In the genomic region with DNA sequence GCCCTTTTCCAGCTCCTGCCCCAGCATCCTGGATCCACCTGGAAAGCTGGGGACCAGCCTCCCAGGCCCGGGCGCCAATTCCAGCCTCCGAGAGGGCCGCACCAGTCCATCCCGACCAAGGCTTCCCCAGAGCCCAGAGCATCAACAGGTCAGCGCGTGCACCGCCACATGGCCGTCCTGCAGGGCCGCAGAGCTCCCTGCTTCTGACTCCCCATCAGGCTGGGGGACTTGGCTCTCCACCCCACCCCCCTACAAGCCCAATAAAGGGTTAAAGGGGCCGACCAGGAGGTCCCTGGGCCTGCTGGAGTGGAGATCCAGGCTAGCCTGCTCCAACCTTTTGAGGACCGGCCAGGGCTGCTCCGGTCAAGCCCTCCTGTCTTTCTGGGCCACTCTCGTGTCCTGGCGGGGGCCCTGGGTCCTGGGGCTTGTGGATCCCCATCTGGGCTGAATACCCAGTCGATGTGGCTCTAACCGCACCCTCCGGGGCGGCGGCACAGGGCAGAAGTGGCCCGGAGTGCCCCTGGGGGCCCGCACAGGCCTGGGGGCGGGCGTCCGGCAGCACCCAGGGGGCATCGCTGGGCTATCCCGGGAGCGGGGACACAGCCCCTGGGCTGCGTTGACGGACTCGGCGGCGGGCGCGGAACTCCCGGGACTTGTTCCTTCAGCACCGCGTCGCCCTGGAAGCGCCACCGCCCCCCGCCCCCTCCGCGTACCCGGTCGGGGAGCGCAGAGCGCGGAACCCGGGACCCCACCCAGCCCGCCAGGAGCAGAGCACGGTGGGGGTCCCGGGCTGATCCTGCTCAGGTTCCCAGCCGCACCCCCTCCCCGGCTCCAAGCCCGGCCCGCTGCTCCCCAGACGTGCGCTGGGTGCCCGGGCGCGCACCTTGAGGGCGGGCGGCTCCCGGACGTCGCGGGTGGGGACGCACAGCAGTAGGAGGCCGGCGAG, we compare ENCODE assay signal across 1 cellular context.
TF ChIP-seq lines count a peak whose summit lies in the region.

No MANE protein-coding gene starts in this region.

TF ChIP-seq in GM23338, 12 proteins besides CTCF, POLR2A, EP300 and RAD21:
- TF ChIP-seq EZH2 (IDR thresholded peaks at IDR 0.05; ENCODE audit: low read depth, unreplicated experiment), result peak; percentile 22
- TF ChIP-seq, protein P1, sequence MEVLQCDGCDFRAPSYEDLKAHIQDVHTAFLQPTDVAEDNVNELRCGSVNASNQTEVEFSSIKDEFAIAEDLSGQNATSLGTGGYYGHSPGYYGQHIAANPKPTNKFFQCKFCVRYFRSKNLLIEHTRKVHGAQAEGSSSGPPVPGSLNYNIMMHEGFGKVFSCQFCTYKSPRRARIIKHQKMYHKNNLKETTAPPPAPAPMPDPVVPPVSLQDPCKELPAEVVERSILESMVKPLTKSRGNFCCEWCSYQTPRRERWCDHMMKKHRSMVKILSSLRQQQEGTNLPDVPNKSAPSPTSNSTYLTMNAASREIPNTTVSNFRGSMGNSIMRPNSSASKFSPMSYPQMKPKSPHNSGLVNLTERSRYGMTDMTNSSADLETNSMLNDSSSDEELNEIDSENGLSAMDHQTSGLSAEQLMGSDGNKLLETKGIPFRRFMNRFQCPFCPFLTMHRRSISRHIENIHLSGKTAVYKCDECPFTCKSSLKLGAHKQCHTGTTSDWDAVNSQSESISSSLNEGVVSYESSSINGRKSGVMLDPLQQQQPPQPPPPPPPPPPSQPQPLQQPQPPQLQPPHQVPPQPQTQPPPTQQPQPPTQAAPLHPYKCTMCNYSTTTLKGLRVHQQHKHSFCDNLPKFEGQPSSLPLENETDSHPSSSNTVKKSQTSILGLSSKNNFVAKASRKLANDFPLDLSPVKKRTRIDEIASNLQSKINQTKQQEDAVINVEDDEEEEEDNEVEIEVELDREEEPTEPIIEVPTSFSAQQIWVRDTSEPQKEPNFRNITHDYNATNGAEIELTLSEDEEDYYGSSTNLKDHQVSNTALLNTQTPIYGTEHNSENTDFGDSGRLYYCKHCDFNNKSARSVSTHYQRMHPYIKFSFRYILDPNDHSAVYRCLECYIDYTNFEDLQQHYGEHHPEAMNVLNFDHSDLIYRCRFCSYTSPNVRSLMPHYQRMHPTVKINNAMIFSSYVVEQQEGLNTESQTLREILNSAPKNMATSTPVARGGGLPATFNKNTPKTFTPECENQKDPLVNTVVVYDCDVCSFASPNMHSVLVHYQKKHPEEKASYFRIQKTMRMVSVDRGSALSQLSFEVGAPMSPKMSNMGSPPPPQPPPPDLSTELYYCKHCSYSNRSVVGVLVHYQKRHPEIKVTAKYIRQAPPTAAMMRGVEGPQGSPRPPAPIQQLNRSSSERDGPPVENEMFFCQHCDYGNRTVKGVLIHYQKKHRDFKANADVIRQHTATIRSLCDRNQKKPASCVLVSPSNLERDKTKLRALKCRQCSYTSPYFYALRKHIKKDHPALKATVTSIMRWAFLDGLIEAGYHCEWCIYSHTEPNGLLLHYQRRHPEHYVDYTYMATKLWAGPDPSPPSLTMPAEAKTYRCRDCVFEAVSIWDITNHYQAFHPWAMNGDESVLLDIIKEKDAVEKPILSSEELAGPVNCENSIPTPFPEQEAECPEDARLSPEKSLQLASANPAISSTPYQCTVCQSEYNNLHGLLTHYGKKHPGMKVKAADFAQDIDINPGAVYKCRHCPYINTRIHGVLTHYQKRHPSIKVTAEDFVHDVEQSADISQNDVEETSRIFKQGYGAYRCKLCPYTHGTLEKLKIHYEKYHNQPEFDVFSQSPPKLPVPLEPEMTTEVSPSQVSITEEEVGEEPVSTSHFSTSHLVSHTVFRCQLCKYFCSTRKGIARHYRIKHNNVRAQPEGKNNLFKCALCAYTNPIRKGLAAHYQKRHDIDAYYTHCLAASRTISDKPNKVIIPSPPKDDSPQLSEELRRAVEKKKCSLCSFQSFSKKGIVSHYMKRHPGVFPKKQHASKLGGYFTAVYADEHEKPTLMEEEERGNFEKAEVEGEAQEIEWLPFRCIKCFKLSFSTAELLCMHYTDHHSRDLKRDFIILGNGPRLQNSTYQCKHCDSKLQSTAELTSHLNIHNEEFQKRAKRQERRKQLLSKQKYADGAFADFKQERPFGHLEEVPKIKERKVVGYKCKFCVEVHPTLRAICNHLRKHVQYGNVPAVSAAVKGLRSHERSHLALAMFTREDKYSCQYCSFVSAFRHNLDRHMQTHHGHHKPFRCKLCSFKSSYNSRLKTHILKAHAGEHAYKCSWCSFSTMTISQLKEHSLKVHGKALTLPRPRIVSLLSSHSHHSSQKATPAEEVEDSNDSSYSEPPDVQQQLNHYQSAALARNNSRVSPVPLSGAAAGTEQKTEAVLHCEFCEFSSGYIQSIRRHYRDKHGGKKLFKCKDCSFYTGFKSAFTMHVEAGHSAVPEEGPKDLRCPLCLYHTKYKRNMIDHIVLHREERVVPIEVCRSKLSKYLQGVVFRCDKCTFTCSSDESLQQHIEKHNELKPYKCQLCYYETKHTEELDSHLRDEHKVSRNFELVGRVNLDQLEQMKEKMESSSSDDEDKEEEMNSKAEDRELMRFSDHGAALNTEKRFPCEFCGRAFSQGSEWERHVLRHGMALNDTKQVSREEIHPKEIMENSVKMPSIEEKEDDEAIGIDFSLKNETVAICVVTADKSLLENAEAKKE (CRISPR knock-in tag; IDR thresholded peaks at IDR 0.05), result no peak
